In genomic region chr19:41935781-41936415, GRCh38 we compare ENCODE assay signal across 13 cellular contexts. TPM values are rescaled to one million over a fixed set of nuclear protein-coding genes. Genes with fewer than 3 reads are reported as not detected.
DNase-seq lines count a peak whose midpoint lies in the region; ATAC-seq, FAIRE-seq and TF ChIP-seq lines count a peak whose summit lies in the region.
"Had no signal": no experiment of that assay in that cellular context is flagged by ENCODE, and none has a peak within 500 bp of the region (broad histone marks: within the 10 kb centered on the region; RNA-seq: fewer than 3 reads in every experiment).

No MANE protein-coding gene starts in this region.

- FAIRE-seq in K562 (lab: Jason Lieb, UNC) = no peak

- in situ Hi-C loops in K562 (cut with MboI) = no loop called here

- no peaks in the 10 kb centered on the region for H3K79me2 ChIP-seq in K562 (ENCODE audit: control insufficient read depth, insufficient read depth, low read length)

- TF ChIP-seq POLR2A in K562 (conservative IDR thresholded peaks at IDR 0.05) = no peak

- H3K9me3 ChIP-seq in K562 (replicated peaks; ENCODE audit: control insufficient read depth, insufficient read depth, low read depth, low read length) = no peaks in the 10 kb centered on the region
- H3K9me3 ChIP-seq: heart right ventricle had no signal

- 12% methylated on average over 15 of the region's 24 CpGs for WGBS in K562 (ENCODE audit: insufficient coverage, low coverage, missing lambda C conversion rate)

- H3K4me3 ChIP-seq in K562 = no peak overlapping the region
- H3K4me3 ChIP-seq: heart right ventricle had no signal

- no peaks in the 10 kb centered on the region for H3K27me3 ChIP-seq in K562 (ENCODE audit: control insufficient read depth in 2 of 2, insufficient read depth in 2 of 2, low read length in 2 of 2)

- H3K9ac ChIP-seq in K562 (ENCODE audit: insufficient read depth in 1 of 2, low read depth in 2 of 2, low read length in 2 of 2) = peak overlapping the region in 1 of 2 experiments; percentile 79; a peak in 1 of 4 replicates

- no peaks in the 10 kb centered on the region for H3K36me3 ChIP-seq in K562 (ENCODE audit: control insufficient read depth, insufficient read depth, low read length)
- H3K36me3 ChIP-seq: heart right ventricle had no signal

- no peak overlapping the region; the same call in 2 of the 3 replicates for H3K27ac ChIP-seq in K562 (ENCODE audit: extremely low read depth, low read depth, low read length)
- H3K27ac ChIP-seq: heart right ventricle had no signal

- POLR2A ChIA-PET in K562 (lab: Yijun Ruan, JAX) = no interaction called here

- CTCF ChIA-PET in K562 (lab: Yijun Ruan, JAX; ENCODE audit: low intra/inter-chr PET ratio) = interaction anchor here (0.8 kb wide), 1 partner anchor 26 kb away, joined by 3 read pairs; no protein-coding TSS in a partner anchor

- TF ChIP-seq CTCF in K562 (IDR thresholded peaks at IDR 0.05 in 2 of 3, conservative IDR thresholded peaks at IDR 0.05 in 1 of 3; ENCODE audit: insufficient read depth in 2 of 3, low read depth in 1 of 3, low read length in 3 of 3) = no peak

- intact Hi-C loops in K562 (cut with micrococcal nuclease) = no loop called here

- no peak for TF ChIP-seq RAD21 in K562 (CRISPR knock-in tag; conservative IDR thresholded peaks at IDR 0.05 in 1 of 2, IDR thresholded peaks at IDR 0.05 in 1 of 2)

- H3K9me3 Mint-ChIP-seq in stimulated activated naive CD8-positive, alpha-beta T cell treated with anti-CD3 and anti-CD28 coated beads, Interleukin-15, amount 100 ng/mL, for 72 hours = no peaks in the 10 kb centered on the region
- H3K9me3 Mint-ChIP-seq: brain, H9 had no signal

- H3K9me1 ChIP-seq in K562 (ENCODE audit: control insufficient read depth, insufficient read depth, low read length) = no peaks in the 10 kb centered on the region

- H3K4me2 ChIP-seq in K562 (ENCODE audit: insufficient read depth, low read length) = no peak overlapping the region

- H3K4me1 ChIP-seq in K562 (replicated peaks in 1 of 2; ENCODE audit: control insufficient read depth in 2 of 2, insufficient read depth in 2 of 2, low read length in 2 of 2) = peaks cover 15 to 72% of the 10 kb centered on the region in 2 experiments; a peak in 4 of 5 replicates

- peak overlapping the region in 1 of 2 donors; percentile 5 for H3K4me3 Mint-ChIP-seq in stimulated activated naive CD8-positive, alpha-beta T cell treated with anti-CD3 and anti-CD28 coated beads, Interleukin-15, amount 100 ng/mL, for 72 hours

- peaks cover 62% of the 10 kb centered on the region for H3K4me1 Mint-ChIP-seq in stimulated activated naive CD8-positive, alpha-beta T cell treated with anti-CD3 and anti-CD28 coated beads, Interleukin-15, amount 100 ng/mL, for 72 hours

- H2AFZ ChIP-seq in K562 (ENCODE audit: low read depth, low read length) = no peak overlapping the region

- peak; percentile 47 for DNase-seq in stimulated activated naive CD8-positive, alpha-beta T cell treated with anti-CD3 and anti-CD28 coated beads, Interleukin-15, Interleukin-2, amounts not matched to agents 100 U/mL and 50 U/mL, for 24 hours
- no peak for DNase-seq in stimulated activated naive CD8-positive, alpha-beta T cell treated with anti-CD3 and anti-CD28 coated beads, Interleukin-15, amount 100 ng/mL, for 72 hours
- DNase-seq in K562 (ENCODE audit: extremely low read depth in 1 of 4, low spot score in 3 of 4) = no peak
- DNase-seq in glomerular visceral epithelial cell (ENCODE audit: extremely low spot score) = no peak
- DNase-seq: effector CD8-positive, alpha-beta T cell; H9; heart right ventricle; left colon; MV-4-11 had no signal

- no peak overlapping the region for H3K27ac Mint-ChIP-seq in stimulated activated naive CD8-positive, alpha-beta T cell treated with anti-CD3 and anti-CD28 coated beads, Interleukin-15, amount 100 ng/mL, for 72 hours
- H3K27ac Mint-ChIP-seq: H9 had no signal

- peaks cover 18% of the 10 kb centered on the region for H3K27me3 Mint-ChIP-seq in stimulated activated naive CD8-positive, alpha-beta T cell treated with anti-CD3 and anti-CD28 coated beads, Interleukin-15, amount 100 ng/mL, for 72 hours

- no peak for TF ChIP-seq EP300 in K562 (IDR thresholded peaks at IDR 0.05; ENCODE audit: low read length)

- no peak for ATAC-seq in stimulated activated naive CD8-positive, alpha-beta T cell treated with anti-CD3 and anti-CD28 coated beads, Interleukin-15, Interleukin-2, amounts not matched to agents 100 U/mL and 50 U/mL, for 24 hours
- no peak for ATAC-seq in stimulated activated naive CD8-positive, alpha-beta T cell treated with anti-CD3 and anti-CD28 coated beads, Interleukin-15, amount 100 ng/mL, for 72 hours
- ATAC-seq in K562 = no peak
- no peak for ATAC-seq in HG02798 (IDR thresholded peaks at IDR 0.05; ENCODE audit: poor library complexity, unreplicated experiment)
- no peak for ATAC-seq in HG02571 (IDR thresholded peaks at IDR 0.05; ENCODE audit: unreplicated experiment)

- H4K20me1 ChIP-seq in K562 (replicated peaks; ENCODE audit: control insufficient read depth, insufficient read depth, low read length) = 0 out of 2 replicates have a peak, but pooled peaks cover 3% of the 10 kb centered on the region

- no TSS peak for BruUV-seq in K562 (replicated peaks; lab: Mats Ljungman, UMichigan)

RNA-seq across cellular contexts. Expression of gene ERFL, which starts 7.6 kb away (rescaled TPM):
- total RNA-seq in K562 (2011; cell fraction: chromatin; rRNA removed; ENCODE audit: low replicate concordance) = 0.63 and 1.7 TPM in 2 replicates
- 0.79 and 1.3 TPM in 2 replicates for total RNA-seq in K562 (2011; cell fraction: nucleolus; rRNA removed)
- 0.73 and 1.1 TPM in 2 replicates for total RNA-seq in K562 (2011; cell fraction: nucleoplasm; rRNA removed)
- total RNA-seq in K562 (2014; rRNA removed) (0.16 and 0.32 TPM in 2 replicates), K562 (2014; rRNA removed; fragmentation: Illumina TruSeq; extraction: Trizol) (0.10 TPM in 1 of 2 replicates, not detected in the other), K562 (2015; rRNA removed; fragmentation: Illumina TruSeq; extraction: Trizol) (0.11 TPM in 1 of 2 replicates, not detected in the other), K562 (2021) (0.67 and 0.75 TPM in 2 replicates)
- polyA plus RNA-seq in K562 (2011; rRNA removed) (0.07 and 0.32 TPM in 2 replicates), K562 (2014; fragmentation: Illumina TruSeq; extraction: Trizol) (0.31 and 0.50 TPM in 2 replicates), K562 (2014; fragmentation: Nextera tagmentation; extraction: Ambion mirVana) (not detected), K562 (2014; rRNA removed) (0.31 and 0.33 TPM in 2 replicates)
- 0.22 and 0.25 TPM in 2 replicates for polyA plus RNA-seq in K562 (2011; cell fraction: cytosol; rRNA removed)
- polyA plus RNA-seq in K562 (2011; cell fraction: nucleus; rRNA removed) = 2.9 and 3.3 TPM in 2 replicates
- 0.76 and 0.94 TPM in 2 replicates for polyA plus RNA-seq in K562 (2012)
- not detected in 2 replicates for polyA minus RNA-seq in K562 (2011; rRNA and poly(A)+ RNA removed)
- polyA minus RNA-seq in K562 (2011; cell fraction: cytosol; rRNA and poly(A)+ RNA removed) = not detected in 2 replicates
- 0.40 and 0.67 TPM in 2 replicates for polyA minus RNA-seq in K562 (2011; cell fraction: nucleus; rRNA and poly(A)+ RNA removed)
- total RNA-seq: myocyte had no signal

RNA-seq across cellular contexts. Expression of gene RABAC1, which starts 23.2 kb away (rescaled TPM):
- total RNA-seq in K562 (2011; cell fraction: chromatin; rRNA removed; ENCODE audit: low replicate concordance) = 19.9 and 51.2 TPM in 2 replicates
- total RNA-seq in K562 (2011; cell fraction: nucleolus; rRNA removed) = 69.7 and 71.9 TPM in 2 replicates
- total RNA-seq in K562 (2011; cell fraction: nucleoplasm; rRNA removed) = 51.7 and 54.7 TPM in 2 replicates
- total RNA-seq in K562 (2014; rRNA removed) (24.5 and 32.7 TPM in 2 replicates), K562 (2014; rRNA removed; fragmentation: Illumina TruSeq; extraction: Trizol) (2.5 and 4.6 TPM in 2 replicates), K562 (2015; rRNA removed; fragmentation: Illumina TruSeq; extraction: Trizol) (7.1 and 7.2 TPM in 2 replicates), K562 (2021) (23.2 and 24.0 TPM in 2 replicates)
- polyA plus RNA-seq in K562 (2011; rRNA removed) (17.7 and 36.3 TPM in 2 replicates), K562 (2014; fragmentation: Illumina TruSeq; extraction: Trizol) (2.4 and 7.8 TPM in 2 replicates), K562 (2014; fragmentation: Nextera tagmentation; extraction: Ambion mirVana) (1 to 10 TPM; 5.2 to 9.3 TPM), K562 (2014; rRNA removed) (28.1 and 44.0 TPM in 2 replicates)
- 84.6 and 116 TPM in 2 replicates for polyA plus RNA-seq in K562 (2011; cell fraction: cytosol; rRNA removed)
- 38.9 and 57.8 TPM in 2 replicates for polyA plus RNA-seq in K562 (2011; cell fraction: nucleus; rRNA removed)
- polyA plus RNA-seq in K562 (2012) = 22.9 and 60.5 TPM in 2 replicates
- polyA minus RNA-seq in K562 (2011; rRNA and poly(A)+ RNA removed) = 8.2 and 10.6 TPM in 2 replicates
- polyA minus RNA-seq in K562 (2011; cell fraction: cytosol; rRNA and poly(A)+ RNA removed) = 7.3 and 10.4 TPM in 2 replicates
- 12.3 and 23.0 TPM in 2 replicates for polyA minus RNA-seq in K562 (2011; cell fraction: nucleus; rRNA and poly(A)+ RNA removed)

RNA-seq across cellular contexts. Expression of gene ARHGEF1, which starts 52.9 kb away (rescaled TPM):
- total RNA-seq in K562 (2011; cell fraction: chromatin; rRNA removed; ENCODE audit: low replicate concordance) = 190 and 355 TPM in 2 replicates
- total RNA-seq in K562 (2011; cell fraction: nucleolus; rRNA removed) = 134 and 150 TPM in 2 replicates
- total RNA-seq in K562 (2011; cell fraction: nucleoplasm; rRNA removed) = 174 and 273 TPM in 2 replicates
- total RNA-seq in K562 (2014; rRNA removed) (56.7 and 79.1 TPM in 2 replicates), K562 (2014; rRNA removed; fragmentation: Illumina TruSeq; extraction: Trizol) (8.3 and 11.2 TPM in 2 replicates), K562 (2015; rRNA removed; fragmentation: Illumina TruSeq; extraction: Trizol) (27.1 and 27.5 TPM in 2 replicates), K562 (2021) (126 and 149 TPM in 2 replicates)
- polyA plus RNA-seq in K562 (2011; rRNA removed) (29.8 and 50.5 TPM in 2 replicates), K562 (2014; fragmentation: Illumina TruSeq; extraction: Trizol) (39.8 and 71.1 TPM in 2 replicates), K562 (2014; fragmentation: Nextera tagmentation; extraction: Ambion mirVana) (1 to 10 TPM; 1.9 to 4.4 TPM), K562 (2014; rRNA removed) (86.0 and 112 TPM in 2 replicates)
- polyA plus RNA-seq in K562 (2011; cell fraction: cytosol; rRNA removed) = 56.0 and 95.1 TPM in 2 replicates
- 165 and 197 TPM in 2 replicates for polyA plus RNA-seq in K562 (2011; cell fraction: nucleus; rRNA removed)
- 74.3 and 126 TPM in 2 replicates for polyA plus RNA-seq in K562 (2012)
- polyA minus RNA-seq in K562 (2011; rRNA and poly(A)+ RNA removed) = 15.0 and 21.2 TPM in 2 replicates
- 48.5 and 52.9 TPM in 2 replicates for polyA minus RNA-seq in K562 (2011; cell fraction: cytosol; rRNA and poly(A)+ RNA removed)
- polyA minus RNA-seq in K562 (2011; cell fraction: nucleus; rRNA and poly(A)+ RNA removed) = 38.0 and 42.7 TPM in 2 replicates

RNA-seq across cellular contexts. Expression of gene ATP1A3, which starts 58.1 kb away (rescaled TPM):
- total RNA-seq in K562 (2011; cell fraction: chromatin; rRNA removed; ENCODE audit: low replicate concordance) = 0.35 and 2.3 TPM in 2 replicates
- 0.50 and 0.53 TPM in 2 replicates for total RNA-seq in K562 (2011; cell fraction: nucleolus; rRNA removed)
- 0.37 TPM in 1 of 2 replicates, not detected in the other for total RNA-seq in K562 (2011; cell fraction: nucleoplasm; rRNA removed)
- 0.27 TPM in 1 of 2 replicates, not detected in the other for total RNA-seq in K562 (2014; rRNA removed)
- 0.03 and 0.04 TPM in 2 replicates for total RNA-seq in K562 (2014; rRNA removed; fragmentation: Illumina TruSeq; extraction: Trizol)
- 0.15 TPM in 1 of 2 replicates, not detected in the other for total RNA-seq in K562 (2015; rRNA removed; fragmentation: Illumina TruSeq; extraction: Trizol)
- total RNA-seq in K562 (2021) = 0.56 and 1.0 TPM in 2 replicates
- 0.01 and 0.03 TPM in 2 replicates for polyA plus RNA-seq in K562 (2011; rRNA removed)
- polyA plus RNA-seq in K562 (2011; cell fraction: cytosol; rRNA removed) = 0.03 TPM in 1 of 2 replicates, not detected in the other
- 0.13 TPM in 1 of 2 replicates, not detected in the other for polyA plus RNA-seq in K562 (2011; cell fraction: nucleus; rRNA removed)
- polyA plus RNA-seq in K562 (2012) = 0.62 and 1.7 TPM in 2 replicates
- polyA plus RNA-seq in K562 (2014; fragmentation: Illumina TruSeq; extraction: Trizol) = 0.30 and 0.60 TPM in 2 replicates
- polyA plus RNA-seq in K562 (2014; fragmentation: Nextera tagmentation; extraction: Ambion mirVana) = not detected
- 0.07 and 0.11 TPM in 2 replicates for polyA plus RNA-seq in K562 (2014; rRNA removed)
- 0.06 and 0.11 TPM in 2 replicates for polyA minus RNA-seq in K562 (2011; rRNA and poly(A)+ RNA removed)
- 0.19 TPM in 1 of 2 replicates, not detected in the other for polyA minus RNA-seq in K562 (2011; cell fraction: cytosol; rRNA and poly(A)+ RNA removed)
- polyA minus RNA-seq in K562 (2011; cell fraction: nucleus; rRNA and poly(A)+ RNA removed) = 0.40 TPM in 1 of 2 replicates, not detected in the other

RNA-seq across cellular contexts. Expression of gene CD79A, which starts 58.8 kb away (rescaled TPM):
- 0.23 TPM in 1 of 2 replicates, not detected in the other for total RNA-seq in K562 (2011; cell fraction: chromatin; rRNA removed; ENCODE audit: low replicate concordance)
- total RNA-seq in K562 (2011; cell fraction: nucleolus; rRNA removed) = 0.33 and 0.53 TPM in 2 replicates
- not detected in 2 replicates for total RNA-seq in K562 (2011; cell fraction: nucleoplasm; rRNA removed)
- total RNA-seq in K562 (2014; rRNA removed) = not detected in 2 replicates
- not detected in 2 replicates for total RNA-seq in K562 (2014; rRNA removed; fragmentation: Illumina TruSeq; extraction: Trizol)
- total RNA-seq in K562 (2015; rRNA removed; fragmentation: Illumina TruSeq; extraction: Trizol) = 0.11 and 0.19 TPM in 2 replicates
- 0.38 and 0.42 TPM in 2 replicates for total RNA-seq in K562 (2021)
- 0.10 and 0.37 TPM in 2 replicates for polyA plus RNA-seq in K562 (2011; rRNA removed)
- polyA plus RNA-seq in K562 (2011; cell fraction: cytosol; rRNA removed) = 0.42 and 0.46 TPM in 2 replicates
- 0.17 and 0.28 TPM in 2 replicates for polyA plus RNA-seq in K562 (2011; cell fraction: nucleus; rRNA removed)
- 0.21 and 0.30 TPM in 2 replicates for polyA plus RNA-seq in K562 (2012)
- polyA plus RNA-seq in K562 (2014; fragmentation: Illumina TruSeq; extraction: Trizol) = 0.22 TPM in 1 of 2 replicates, not detected in the other
- polyA plus RNA-seq in K562 (2014; fragmentation: Nextera tagmentation; extraction: Ambion mirVana) = under 1 TPM in 1 of 2 experiments, not detected in 1; 0.04 TPM
- polyA plus RNA-seq in K562 (2014; rRNA removed) = 0.72 TPM in 1 of 2 replicates, not detected in the other
- not detected in 2 replicates for polyA minus RNA-seq in K562 (2011; rRNA and poly(A)+ RNA removed)
- polyA minus RNA-seq in K562 (2011; cell fraction: cytosol; rRNA and poly(A)+ RNA removed) = not detected in 2 replicates
- polyA minus RNA-seq in K562 (2011; cell fraction: nucleus; rRNA and poly(A)+ RNA removed) = not detected in 2 replicates
